Comparison of ENCODE assay signal across 1 cellular context in the genomic region with DNA sequence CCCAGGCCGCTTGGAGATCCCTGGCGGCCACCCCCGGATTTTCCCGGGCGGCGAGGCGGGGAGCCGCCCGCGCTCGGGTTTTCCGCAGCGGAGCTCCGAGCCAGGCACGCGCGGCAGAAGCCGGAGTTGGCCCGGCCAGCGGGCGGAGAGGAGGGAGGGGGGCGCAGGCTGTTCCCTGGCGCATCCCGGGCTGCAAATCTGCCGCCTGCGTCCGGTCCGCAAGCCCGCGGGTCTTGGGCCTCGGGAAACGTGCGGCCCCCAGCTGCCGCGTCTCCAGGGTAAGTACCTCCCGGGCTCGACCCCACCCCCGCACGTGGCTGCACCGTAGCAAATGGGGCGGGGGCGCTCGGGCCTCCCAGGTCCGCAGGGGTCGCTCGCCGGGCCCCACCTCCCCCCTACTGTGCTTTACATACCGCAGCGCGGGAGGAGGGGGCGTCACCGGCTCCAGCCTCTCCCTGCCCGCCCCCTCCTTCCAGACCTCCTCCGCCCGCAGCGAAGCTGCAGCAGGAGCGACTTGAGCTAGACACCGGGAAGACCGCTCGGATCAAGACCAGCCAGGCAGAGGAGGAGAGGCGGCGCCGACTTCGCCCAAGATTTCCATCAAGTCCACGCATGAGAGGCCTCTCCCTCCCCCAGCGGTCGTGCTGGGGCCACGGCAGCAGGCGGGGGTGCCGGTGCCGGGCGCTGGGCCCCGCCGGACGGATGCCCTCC.
TF ChIP-seq lines count a peak whose summit lies in the region.

No MANE protein-coding gene starts in this region.

TF ChIP-seq in endothelial cell of umbilical vein, 7 proteins besides CTCF, POLR2A, EP300 and RAD21:
- TF ChIP-seq GATA2 (IDR thresholded peaks at IDR 0.05; ENCODE audit: insufficient read depth, insufficient read length, low read depth, low read length), result no peak
- peak; percentile 80 for TF ChIP-seq EZH2 (IDR thresholded peaks at IDR 0.05; ENCODE audit: borderline replicate concordance, low read depth, low read length, severe bottlenecking)
